Comparison of ENCODE assay signal across 24 cellular contexts in genomic region chr9:99307846-99308245, GRCh38.
DNase-seq lines count a peak whose midpoint lies in the region; ATAC-seq and TF ChIP-seq lines count a peak whose summit lies in the region.
"Had no signal": no experiment of that assay in that cellular context is flagged by ENCODE, and none has a peak within 500 bp of the region (broad histone marks: within the 10 kb centered on the region; RNA-seq: fewer than 3 reads in every experiment).

No MANE protein-coding gene starts in this region.

- peaks cover 14% of the 10 kb centered on the region for H3K4me1 Mint-ChIP-seq in GM23338
- H3K4me1 Mint-ChIP-seq: activated CD4-positive, alpha-beta T cell treated with anti-CD3 and anti-CD28 coated beads, Interleukin-2, amount 10 ng/mL, durations not matched to agents 24 days and 14 days; activated naive CD8-positive, alpha-beta T cell treated with anti-CD3 and anti-CD28 coated beads, Interleukin-2, amount 50 U/mL, for 24 hours; IgD-negative memory B cell; nephron progenitor cell; stimulated activated effector memory CD8-positive, alpha-beta T cell treated with anti-CD3 and anti-CD28 coated beads, Interleukin-12 subunit alpha, Interleukin-12 subunit beta, amount 100 ng/mL, for 72 hours had no signal

- intact Hi-C loops in esophagus muscularis mucosa (cut with DNase I) = no loop called here

- no peaks in the 10 kb centered on the region for H3K36me3 ChIP-seq in GM23338 (ENCODE audit: insufficient read depth)
- no peaks in the 10 kb centered on the region for H3K36me3 ChIP-seq in esophagus muscularis mucosa
- H3K36me3 ChIP-seq: ovary, WERI-Rb-1 had no signal

- H3K27me3 ChIP-seq in GM23338 (ENCODE audit: insufficient read depth) (no peaks in the 10 kb centered on the region), esophagus muscularis mucosa (no peaks in the 10 kb centered on the region)
- H3K27me3 ChIP-seq: ovary had no signal

- no peaks in the 10 kb centered on the region for H3K9me3 Mint-ChIP-seq in GM23338
- H3K9me3 Mint-ChIP-seq: activated CD4-positive, alpha-beta T cell treated with anti-CD3 and anti-CD28 coated beads, Interleukin-2, amount 10 ng/mL, durations not matched to agents 24 days and 14 days; activated naive CD8-positive, alpha-beta T cell treated with anti-CD3 and anti-CD28 coated beads, Interleukin-2, amount 50 U/mL, for 24 hours; activated T-cell treated with anti-CD3 and anti-CD28 coated beads, Interleukin-2, amount 50 U/mL, for 24 hours; H9; nephron progenitor cell; stimulated activated effector memory CD8-positive, alpha-beta T cell treated with anti-CD3 and anti-CD28 coated beads, Interleukin-12 subunit alpha, Interleukin-12 subunit beta, amount 100 ng/mL, for 72 hours had no signal

- H3K27ac Mint-ChIP-seq in GM23338 = 0 out of 2 replicates have a peak overlapping the region, but pooled peaks have one; percentile 50
- H3K27ac Mint-ChIP-seq: activated CD4-positive, alpha-beta T cell treated with anti-CD3 and anti-CD28 coated beads, Interleukin-2, amount 10 ng/mL, durations not matched to agents 24 days and 14 days; activated naive CD8-positive, alpha-beta T cell treated with anti-CD3 and anti-CD28 coated beads, Interleukin-2, amount 50 U/mL, for 24 hours; activated T-cell treated with anti-CD3 and anti-CD28 coated beads, Interleukin-2, amount 50 U/mL, for 24 hours; H9; IgD-negative memory B cell; nephron progenitor cell; stimulated activated effector memory CD8-positive, alpha-beta T cell treated with anti-CD3 and anti-CD28 coated beads, Interleukin-12 subunit alpha, Interleukin-12 subunit beta, amount 100 ng/mL, for 72 hours had no signal

- H4K20me1 ChIP-seq in GM23338 (replicated peaks; ENCODE audit: insufficient read depth) = no peaks in the 10 kb centered on the region

- no peak for DNase-seq in GM23338 (ENCODE audit: low spot score)
- peak; percentile 11 for DNase-seq in NCI-H526 treated with DMSO at 0.1 percent for 48 hours (lab: John Stamatoyannopoulos, UW)
- DNase-seq in esophagus muscularis mucosa (ENCODE audit: extremely low spot score) = peak; percentile 74
- peak; percentile 6 for DNase-seq in renal cortical epithelial cell (ENCODE audit: low read depth)
- DNase-seq in GM19240 (ENCODE audit: insufficient read length, low spot score) = no peak
- DNase-seq in SW 1271 (lab: John Stamatoyannopoulos, UW) = no peak
- no peak for DNase-seq in midbrain (lab: John Stamatoyannopoulos, UW)
- DNase-seq: activated CD4-positive, alpha-beta T cell treated with anti-CD3 and anti-CD28 coated beads, Interleukin-2, amount 10 ng/mL, durations not matched to agents 24 days and 14 days; activated naive CD8-positive, alpha-beta T cell treated with anti-CD3 and anti-CD28 coated beads, Interleukin-2, amount 50 U/mL, for 24 hours; activated T-cell treated with anti-CD3 and anti-CD28 coated beads, Interleukin-2, amount 50 U/mL, for 24 hours; C1 segment of cervical spinal cord; H9; NCI-H1092; NCI-H2029; NCI-H226; nephron progenitor cell; ovary; right cardiac atrium; SHP77; stimulated activated CD4-positive, alpha-beta T cell treated with anti-CD3 and anti-CD28 coated beads, Interleukin-2, amount 100 ng/mL, for 48 hours; T-helper 9 cell; WERI-Rb-1 had no signal

- H3K79me2 ChIP-seq in GM23338 (replicated peaks; ENCODE audit: insufficient read depth) = no peaks in the 10 kb centered on the region

- peak overlapping the region; percentile 84 for H2AFZ ChIP-seq in GM23338

- H3K9me2 ChIP-seq in GM23338 (ENCODE audit: insufficient read depth) = peaks cover 13% of the 10 kb centered on the region

- WGBS in esophagus muscularis mucosa = 64% methylated on average over 4 of the region's 4 CpGs

- H3K4me1 ChIP-seq in GM23338 (ENCODE audit: insufficient read depth) (no peaks in the 10 kb centered on the region), esophagus muscularis mucosa (no peaks in the 10 kb centered on the region)

- no peaks in the 10 kb centered on the region for H3F3A ChIP-seq in GM23338 (replicated peaks; ENCODE audit: low read depth)

- H3K36me3 Mint-ChIP-seq in GM23338 (ENCODE audit: low read depth) = no peaks in the 10 kb centered on the region
- H3K36me3 Mint-ChIP-seq: IgD-negative memory B cell; stimulated activated effector memory CD8-positive, alpha-beta T cell treated with anti-CD3 and anti-CD28 coated beads, Interleukin-12 subunit alpha, Interleukin-12 subunit beta, amount 100 ng/mL, for 72 hours had no signal

- TF ChIP-seq POLR2A in esophagus muscularis mucosa (IDR thresholded peaks at IDR 0.05; ENCODE audit: low read depth) = no peak

- peak; percentile 51; the same call in 2 of the 3 replicates for ATAC-seq in GM23338
- ATAC-seq: activated naive CD8-positive, alpha-beta T cell treated with anti-CD3 and anti-CD28 coated beads, Interleukin-2, amount 50 U/mL, for 24 hours; right cardiac atrium; stimulated activated effector memory CD8-positive, alpha-beta T cell treated with anti-CD3 and anti-CD28 coated beads, Interleukin-12 subunit alpha, Interleukin-12 subunit beta, amount 100 ng/mL, for 72 hours had no signal

- TF ChIP-seq CTCF in GM23338 (conservative IDR thresholded peaks at IDR 0.05; ENCODE audit: low read depth in 2 of 2) (no peak), esophagus muscularis mucosa (IDR thresholded peaks at IDR 0.05) (no peak)

- no peak overlapping the region for H3K4me2 ChIP-seq in GM23338

- H3K27ac ChIP-seq in GM23338 (ENCODE audit: low read depth) (no peak overlapping the region), esophagus muscularis mucosa (replicated peaks in 1 of 4) (no peak overlapping the region)
- H3K27ac ChIP-seq: ovary, WERI-Rb-1 had no signal

- no peak for TF ChIP-seq EP300 in esophagus muscularis mucosa (IDR thresholded peaks at IDR 0.05)

- peaks cover 1% of the 10 kb centered on the region for H3K27me3 Mint-ChIP-seq in GM23338 (ENCODE audit: insufficient read depth, low read depth, poor library complexity)

- no peak overlapping the region for H3K4me3 ChIP-seq in GM23338
- H3K4me3 ChIP-seq in esophagus muscularis mucosa = no peak overlapping the region
- H3K4me3 ChIP-seq: ovary had no signal

- H3K4me3 Mint-ChIP-seq in GM23338 = no peak overlapping the region
- H3K4me3 Mint-ChIP-seq: activated CD4-positive, alpha-beta T cell treated with anti-CD3 and anti-CD28 coated beads, Interleukin-2, amount 10 ng/mL, durations not matched to agents 24 days and 14 days; activated naive CD8-positive, alpha-beta T cell treated with anti-CD3 and anti-CD28 coated beads, Interleukin-2, amount 50 U/mL, for 24 hours; activated T-cell treated with anti-CD3 and anti-CD28 coated beads, Interleukin-2, amount 50 U/mL, for 24 hours; H9; IgD-negative memory B cell; nephron progenitor cell; stimulated activated effector memory CD8-positive, alpha-beta T cell treated with anti-CD3 and anti-CD28 coated beads, Interleukin-12 subunit alpha, Interleukin-12 subunit beta, amount 100 ng/mL, for 72 hours had no signal

- H3K9me3 ChIP-seq in esophagus muscularis mucosa = no peaks in the 10 kb centered on the region
- H3K9me3 ChIP-seq: ovary had no signal

TF ChIP-seq in GM23338, 12 proteins besides CTCF, POLR2A, EP300 and RAD21:
- TF ChIP-seq ETS1 (IDR thresholded peaks at IDR 0.05) = no peak
- no peak for TF ChIP-seq ZNF114 (CRISPR knock-in tag; IDR thresholded peaks at IDR 0.05)
- TF ChIP-seq CREB1 (CRISPR knock-in tag; IDR thresholded peaks at IDR 0.05; ENCODE audit: low read depth) = no peak
- TF ChIP-seq REST (IDR thresholded peaks at IDR 0.05; ENCODE audit: unreplicated experiment) = no peak

Comparison
In these comparisons a context has a peak if more than half of its experiments do, and no peak if none do; other contexts are left out.
1. DNase-seq: peak in NCI-H526 treated with DMSO at 0.1 percent for 48 hours (single experiment), esophagus muscularis mucosa (single experiment) and renal cortical epithelial cell (single experiment); none in GM23338 (single experiment), GM19240 (single experiment), SW 1271 (0 of 2) and midbrain (single experiment).